ENCODE assay signal across 14 cellular contexts in the genomic region with DNA sequence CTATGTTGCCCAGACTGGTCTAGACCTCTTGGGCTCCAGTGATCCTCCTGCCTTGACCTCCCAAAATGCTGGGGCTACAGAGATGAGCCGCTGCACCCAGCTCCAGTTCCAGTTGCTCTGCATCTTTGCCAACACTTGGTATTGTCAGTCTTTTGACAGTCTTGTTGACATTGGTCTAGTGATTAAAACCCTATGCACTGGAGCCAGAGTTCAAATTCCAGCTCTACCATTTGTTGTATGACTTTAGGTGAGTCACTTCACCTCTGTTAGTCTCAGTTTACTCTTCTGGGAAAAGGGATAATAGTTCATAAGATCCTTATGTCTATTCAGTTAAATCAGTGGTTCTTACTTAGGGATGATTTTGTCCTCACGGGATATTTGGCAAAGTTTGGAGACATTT. TPM values are rescaled to one million over a fixed set of nuclear protein-coding genes. Genes with fewer than 3 reads are reported as not detected.
A peak's percentile ranks its signal among the peaks of the same experiment; 100 is the strongest.
DNase-seq lines count a peak whose midpoint lies in the region; ATAC-seq and TF ChIP-seq lines count a peak whose summit lies in the region.
"Had no signal": no experiment of that assay in that cellular context is flagged by ENCODE, and none has a peak within 500 bp of the region (broad histone marks: within the 10 kb centered on the region; RNA-seq: fewer than 3 reads in every experiment).

No MANE protein-coding gene starts in this region.

- POLR2A ChIA-PET in RWPE1 (lab: Yijun Ruan, JAX; ENCODE audit: low non-redundant PET), result no interaction called here

- peak overlapping the region; percentile 67; the same call in 1 of the 2 replicates for H2AFZ ChIP-seq in GM23338
- no peak overlapping the region for H2AFZ ChIP-seq in mesenchymal stem cell (ENCODE audit: low read depth, low read length)

- no peak overlapping the region for H2BK15ac ChIP-seq in mesenchymal stem cell (ENCODE audit: low read depth, poor library complexity, severe bottlenecking)

- H3K36me3 Mint-ChIP-seq in GM23338 (ENCODE audit: low read depth) (no peaks in the 10 kb centered on the region), endodermal cell (ENCODE audit: low read depth) (no peaks in the 10 kb centered on the region), progenitor cell of endocrine pancreas (ENCODE audit: insufficient read depth) (no peaks in the 10 kb centered on the region)
- no peaks in the 10 kb centered on the region for H3K36me3 Mint-ChIP-seq in natural killer cell treated with Interleukin-12 subunit alpha and Interleukin-12 subunit beta and Interleukin-15 and Interleukin-18, amount 100 ng/mL, for 72 hours

- no peaks in the 10 kb centered on the region for H3K79me2 ChIP-seq in GM23338 (replicated peaks; ENCODE audit: insufficient read depth)

- H3K27me3 Mint-ChIP-seq in GM23338 (ENCODE audit: insufficient read depth, low read depth, poor library complexity) (peaks cover 4% of the 10 kb centered on the region), endodermal cell (ENCODE audit: insufficient read depth) (no peaks in the 10 kb centered on the region), progenitor cell of endocrine pancreas (no peaks in the 10 kb centered on the region)
- H3K27me3 Mint-ChIP-seq in natural killer cell treated with Interleukin-12 subunit alpha and Interleukin-12 subunit beta and Interleukin-15 and Interleukin-18, amount 100 ng/mL, for 72 hours, result no peaks in the 10 kb centered on the region

- H3K27me3 ChIP-seq in GM23338 (ENCODE audit: insufficient read depth) (no peaks in the 10 kb centered on the region), endodermal cell (ENCODE audit: control insufficient read depth, insufficient read depth, low read length, poor library complexity, severe bottlenecking) (no peaks in the 10 kb centered on the region), mesenchymal stem cell (ENCODE audit: control insufficient read depth in 1 of 2, insufficient read depth in 1 of 2, low read length in 2 of 2) (no peaks in the 10 kb centered on the region)
- H3K27me3 ChIP-seq: SJSA1 had no signal

- H4K8ac ChIP-seq in mesenchymal stem cell (ENCODE audit: low read length), result no peak overlapping the region

- no peak overlapping the region for H3K4me3 Mint-ChIP-seq in GM23338
- peak overlapping the region; percentile 12 for H3K4me3 Mint-ChIP-seq in endodermal cell
- peak overlapping the region; percentile 63 for H3K4me3 Mint-ChIP-seq in progenitor cell of endocrine pancreas (ENCODE audit: low read depth)
- no peak overlapping the region for H3K4me3 Mint-ChIP-seq in natural killer cell treated with Interleukin-12 subunit alpha and Interleukin-12 subunit beta and Interleukin-15 and Interleukin-18, amount 100 ng/mL, for 72 hours

- TF ChIP-seq CTCF in GM23338 (conservative IDR thresholded peaks at IDR 0.05; ENCODE audit: low read depth in 2 of 2) (no peak), endodermal cell (conservative IDR thresholded peaks at IDR 0.05) (no peak), progenitor cell of endocrine pancreas (IDR thresholded peaks at IDR 0.05; ENCODE audit: unreplicated experiment) (no peak), RWPE1 (conservative IDR thresholded peaks at IDR 0.05; ENCODE audit: low read depth) (no peak)

- H3K36me3 ChIP-seq in GM23338 (ENCODE audit: insufficient read depth) (no peaks in the 10 kb centered on the region), endodermal cell (ENCODE audit: control insufficient read depth, insufficient read depth, low read length) (no peaks in the 10 kb centered on the region), mesenchymal stem cell (ENCODE audit: control insufficient read depth in 1 of 2, insufficient read depth in 2 of 2, low read depth in 1 of 2, low read length in 2 of 2) (no peaks in the 10 kb centered on the region)
- H3K36me3 ChIP-seq: SJSA1 had no signal

- no peak overlapping the region for H2BK120ac ChIP-seq in mesenchymal stem cell (ENCODE audit: low read depth, low read length)

- no peak overlapping the region for H2BK12ac ChIP-seq in mesenchymal stem cell (ENCODE audit: low read length in 2 of 2)

- no peak overlapping the region for H3K4me3 ChIP-seq in GM23338
- H3K4me3 ChIP-seq in endodermal cell (ENCODE audit: low read length), result peak overlapping the region; percentile 58
- no peak overlapping the region for H3K4me3 ChIP-seq in mesenchymal stem cell (ENCODE audit: insufficient read depth in 1 of 2, low read depth in 1 of 2, low read length in 2 of 2)
- H3K4me3 ChIP-seq: SJSA1 had no signal

- H3K27ac ChIP-seq in GM23338 (ENCODE audit: low read depth) (no peak overlapping the region), endodermal cell (ENCODE audit: low read depth, low read length) (no peak overlapping the region), mesenchymal stem cell (ENCODE audit: low read length, poor library complexity, severe bottlenecking) (peak overlapping the region; percentile 30), RWPE1 (no peak overlapping the region)
- H3K27ac ChIP-seq: C4-2B, SJSA1 had no signal

- H3F3A ChIP-seq in GM23338 (replicated peaks; ENCODE audit: low read depth), result no peaks in the 10 kb centered on the region

- H3K4me2 ChIP-seq in GM23338 (peak overlapping the region; percentile 56), mesenchymal stem cell (ENCODE audit: low read length, poor library complexity, severe bottlenecking) (no peak overlapping the region)

- no peaks in the 10 kb centered on the region for H3K79me1 ChIP-seq in mesenchymal stem cell (replicated peaks; ENCODE audit: low read length, poor library complexity, severe bottlenecking)

- no peaks in the 10 kb centered on the region for H4K20me1 ChIP-seq in GM23338 (replicated peaks; ENCODE audit: insufficient read depth)

- no peak overlapping the region for H3K27ac Mint-ChIP-seq in GM23338
- H3K27ac Mint-ChIP-seq in endodermal cell, result peak overlapping the region; percentile 71
- H3K27ac Mint-ChIP-seq in progenitor cell of endocrine pancreas, result peak overlapping the region; percentile 79
- peak overlapping the region in 1 of 2 donors; percentile 19 for H3K27ac Mint-ChIP-seq in natural killer cell treated with Interleukin-12 subunit alpha and Interleukin-12 subunit beta and Interleukin-15 and Interleukin-18, amount 100 ng/mL, for 72 hours

- CTCF ChIA-PET in RWPE1 (lab: Yijun Ruan, JAX), result no interaction called here

- H3K4me1 ChIP-seq in GM23338 (ENCODE audit: insufficient read depth) (peaks cover 11% of the 10 kb centered on the region; the same call in 1 of the 2 replicates), endodermal cell (ENCODE audit: control insufficient read depth, insufficient read depth, low read length) (peaks cover 3% of the 10 kb centered on the region), mesenchymal stem cell (ENCODE audit: control insufficient read depth, insufficient read depth, low read depth, low read length) (peaks cover 2% of the 10 kb centered on the region)
- H3K4me1 ChIP-seq: SJSA1 had no signal

- peaks cover 24% of the 10 kb centered on the region for H3K4me1 Mint-ChIP-seq in GM23338
- H3K4me1 Mint-ChIP-seq in endodermal cell, result peaks cover 13% of the 10 kb centered on the region
- peaks cover 11% of the 10 kb centered on the region for H3K4me1 Mint-ChIP-seq in progenitor cell of endocrine pancreas (ENCODE audit: low read depth)
- H3K4me1 Mint-ChIP-seq in natural killer cell treated with Interleukin-12 subunit alpha and Interleukin-12 subunit beta and Interleukin-15 and Interleukin-18, amount 100 ng/mL, for 72 hours (ENCODE audit: low read depth in 2 of 2), result peaks cover 25 to 30% of the 10 kb centered on the region in 2 donors

- DNase-seq in GM23338 (ENCODE audit: low spot score), result no peak
- no peak for DNase-seq in endodermal cell
- no peak for DNase-seq in mesenchymal stem cell
- DNase-seq in progenitor cell of endocrine pancreas (ENCODE audit: low spot score, unreplicated experiment), result no peak
- DNase-seq in RWPE1 (ENCODE audit: low spot score), result no peak
- DNase-seq in iPS-NIHi11 (ENCODE audit: low spot score), result no peak
- no peak for DNase-seq in HPDE6-E6E7 (ENCODE audit: extremely low spot score)
- no peak for DNase-seq in natural killer cell treated with Interleukin-12 subunit alpha and Interleukin-12 subunit beta and Interleukin-15 and Interleukin-18, amount 100 ng/mL, for 72 hours (ENCODE audit: low spot score)
- DNase-seq: DMS153, EL, NCI-H187 treated with DMSO at 0.1 percent for 48 hours, RPMI8226 had no signal

- H3K9ac ChIP-seq in endodermal cell (ENCODE audit: extremely low read depth, low read length, poor library complexity, severe bottlenecking), result no peak overlapping the region
- H3K9ac ChIP-seq in mesenchymal stem cell (ENCODE audit: low read length), result no peak overlapping the region

- H3K9me3 Mint-ChIP-seq in GM23338 (no peaks in the 10 kb centered on the region), endodermal cell (no peaks in the 10 kb centered on the region), progenitor cell of endocrine pancreas (ENCODE audit: low read depth) (no peaks in the 10 kb centered on the region)
- H3K9me3 Mint-ChIP-seq in natural killer cell treated with Interleukin-12 subunit alpha and Interleukin-12 subunit beta and Interleukin-15 and Interleukin-18, amount 100 ng/mL, for 72 hours, result no peaks in the 10 kb centered on the region

- no peak overlapping the region for H4K91ac ChIP-seq in mesenchymal stem cell (ENCODE audit: low read length)

- no peak overlapping the region for H3K23ac ChIP-seq in mesenchymal stem cell (ENCODE audit: low read length in 2 of 2)

- peak overlapping the region in 1 of 2 experiments; percentile 43 for H3K18ac ChIP-seq in mesenchymal stem cell (ENCODE audit: low read depth in 1 of 2, low read length in 2 of 2)

- ATAC-seq in GM23338, result no peak
- ATAC-seq in natural killer cell treated with Interleukin-12 subunit alpha and Interleukin-12 subunit beta and Interleukin-15 and Interleukin-18, amount 100 ng/mL, for 72 hours, result no peak

- H3K9me3 ChIP-seq in endodermal cell (ENCODE audit: control insufficient read depth, low read length) (no peaks in the 10 kb centered on the region), mesenchymal stem cell (ENCODE audit: control insufficient read depth, low read length) (no peaks in the 10 kb centered on the region)
- H3K9me3 ChIP-seq: SJSA1 had no signal

- no peak overlapping the region for H3K4ac ChIP-seq in mesenchymal stem cell (ENCODE audit: low read depth in 1 of 2, low read length in 2 of 2)

- H3K9me2 ChIP-seq in GM23338 (ENCODE audit: insufficient read depth), result no peaks in the 10 kb centered on the region

- no peak overlapping the region for H3K14ac ChIP-seq in mesenchymal stem cell (ENCODE audit: low read length in 2 of 2)

- H2BK5ac ChIP-seq in mesenchymal stem cell (ENCODE audit: low read depth, low read length, poor library complexity, severe bottlenecking), result no peak overlapping the region

- H2AK5ac ChIP-seq in mesenchymal stem cell (ENCODE audit: low read length, severe bottlenecking), result peak overlapping the region; percentile 73

- WGBS in endodermal cell (ENCODE audit: insufficient coverage in 1 of 2, insufficient read length in 1 of 2), 2 experiments, result 93 to 94% methylated on average over 2 of the region's 2 CpGs
- WGBS in mesenchymal stem cell, result 88% methylated on average over 2 of the region's 2 CpGs

RNA-seq across cellular contexts. Expression of gene MED18, which starts 32.9 kb away (rescaled TPM):
- 11.9 and 12.6 TPM in 2 replicates for total RNA-seq in GM23338 (2014; rRNA removed; shearing (Covaris generic))
- 7.6 and 8.5 TPM in 2 replicates for polyA plus RNA-seq in GM23338 (2016; fragmentation: Nextera tagmentation; extraction: Ambion mirVana)
- total RNA-seq in endodermal cell (10 to 100 TPM; 15.5 to 18.4 TPM), progenitor cell of endocrine pancreas (13.2 and 13.3 TPM in 2 replicates)
- polyA plus RNA-seq in endodermal cell (2013, experiment 1 of 2), result 15.8 TPM
- polyA plus RNA-seq in endodermal cell (2013, experiment 2 of 2), result 14.4 TPM
- 7.1 TPM for polyA plus RNA-seq in mesenchymal stem cell (2013, experiment 1 of 2)
- 6.7 TPM for polyA plus RNA-seq in mesenchymal stem cell (2013, experiment 2 of 2)
- 10 to 100 TPM; 17.9 to 21.4 TPM for total RNA-seq in natural killer cell treated with Interleukin-12 subunit alpha and Interleukin-12 subunit beta and Interleukin-15 and Interleukin-18, amount 100 ng/mL, for 72 hours

RNA-seq across cellular contexts. Expression of gene SESN2, which starts 36.6 kb away (rescaled TPM):
- 43.6 and 52.1 TPM in 2 replicates for total RNA-seq in GM23338 (2014; rRNA removed; shearing (Covaris generic))
- 20.8 and 22.8 TPM in 2 replicates for polyA plus RNA-seq in GM23338 (2016; fragmentation: Nextera tagmentation; extraction: Ambion mirVana)
- 10 to 100 TPM; 12.3 to 15.2 TPM for total RNA-seq in endodermal cell
- polyA plus RNA-seq in endodermal cell (2013, experiment 1 of 2), result 27.2 TPM
- polyA plus RNA-seq in endodermal cell (2013, experiment 2 of 2), result 16.8 TPM
- 29.9 TPM for polyA plus RNA-seq in mesenchymal stem cell (2013, experiment 1 of 2)
- polyA plus RNA-seq in mesenchymal stem cell (2013, experiment 2 of 2), result 29.1 TPM
- 22.2 and 25.8 TPM in 2 replicates for total RNA-seq in progenitor cell of endocrine pancreas
- total RNA-seq in natural killer cell treated with Interleukin-12 subunit alpha and Interleukin-12 subunit beta and Interleukin-15 and Interleukin-18, amount 100 ng/mL, for 72 hours, result 10 to 100 TPM; 26.4 to 36.1 TPM

Comparison
In these comparisons a context has a peak if more than half of its experiments do, and no peak if none do; other contexts are left out.
1. H3K4me3 Mint-ChIP-seq: peak in endodermal cell (single experiment) and progenitor cell of endocrine pancreas (single experiment); none in GM23338 (single experiment) and natural killer cell treated with Interleukin-12 subunit alpha and Interleukin-12 subunit beta and Interleukin-15 and Interleukin-18, amount 100 ng/mL, for 72 hours (single experiment).